15 cellular contexts compared by ENCODE assay signal in the genomic region with DNA sequence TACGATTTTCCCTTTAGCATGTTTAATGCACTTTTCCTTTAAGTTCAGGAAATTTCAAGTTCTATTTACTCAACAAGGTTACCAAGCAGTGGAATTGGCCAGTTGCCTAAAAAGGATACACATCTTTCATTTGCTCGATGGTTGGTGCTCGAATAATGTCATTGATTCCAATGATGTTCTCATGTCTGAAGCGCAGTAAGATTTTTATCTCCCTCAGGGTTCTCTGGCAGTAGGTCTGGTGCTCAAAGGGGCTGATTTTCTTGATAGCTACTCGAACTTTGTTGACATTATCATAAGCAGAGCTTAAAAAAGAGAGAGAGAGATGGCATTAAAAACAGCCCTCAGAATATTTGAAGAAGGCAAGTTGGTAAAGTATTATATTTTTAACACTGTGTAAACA. TPM values are rescaled to one million over a fixed set of nuclear protein-coding genes. Genes with fewer than 3 reads are reported as not detected.
DNase-seq lines count a peak whose midpoint lies in the region; ATAC-seq, FAIRE-seq and TF ChIP-seq lines count a peak whose summit lies in the region.
"Had no signal": no experiment of that assay in that cellular context is flagged by ENCODE, and none has a peak within 500 bp of the region (broad histone marks: within the 10 kb centered on the region; RNA-seq: fewer than 3 reads in every experiment).

No MANE protein-coding gene starts in this region.

- H3K27me3 ChIP-seq in cardiac muscle cell (no peaks in the 10 kb centered on the region), prostate gland (replicated peaks; ENCODE audit: insufficient read depth) (no peaks in the 10 kb centered on the region)
- H3K27me3 ChIP-seq: neural progenitor cell, sigmoid colon, tibial nerve had no signal

- TF ChIP-seq CTCF in cardiac muscle cell (IDR thresholded peaks at IDR 0.05; ENCODE audit: low read depth, low read length) (no peak), prostate gland (IDR thresholded peaks at IDR 0.05) (no peak), mucosa of descending colon (IDR thresholded peaks at IDR 0.05) (no peak)

- DNase-seq in cardiac muscle cell (ENCODE audit: low read depth in 1 of 2, low spot score in 1 of 2) = peak in 1 of 2 donors; percentile 15
- DNase-seq in left cardiac atrium = no peak
- no peak for DNase-seq in activated naive CD8-positive, alpha-beta T cell treated with anti-CD3 and anti-CD28 coated beads, Interleukin-2, amount 50 U/mL, for 24 hours
- peak; percentile 22 for DNase-seq in fibroblast of the conjunctiva (ENCODE audit: low read depth)
- DNase-seq in urothelium cell line (ENCODE audit: low spot score) = no peak
- DNase-seq in NCI-H2171 treated with DMSO at 0.1 percent for 48 hours (lab: John Stamatoyannopoulos, UW) = no peak
- no peak for DNase-seq in prostate gland (ENCODE audit: low spot score)
- no peak for DNase-seq in mucosa of descending colon
- DNase-seq: activated T-cell treated with anti-CD3 and anti-CD28 coated beads, Interleukin-2, amount 50 U/mL, for 72 hours; anterior cingulate cortex; HCEC 1CT; NCI-H226; sigmoid colon had no signal

- H3K9me3 Mint-ChIP-seq in activated naive CD8-positive, alpha-beta T cell treated with anti-CD3 and anti-CD28 coated beads, Interleukin-2, amount 50 U/mL, for 24 hours = no peaks in the 10 kb centered on the region
- H3K9me3 Mint-ChIP-seq: activated T-cell treated with anti-CD3 and anti-CD28 coated beads, Interleukin-2, amount 50 U/mL, for 72 hours had no signal

- H3K27ac ChIP-seq in cardiac muscle cell (peak overlapping the region; percentile 6), prostate gland (no peak overlapping the region)
- H3K27ac ChIP-seq: neural progenitor cell, sigmoid colon, tibial nerve had no signal

- no peak for TF ChIP-seq POLR2A in prostate gland (IDR thresholded peaks at IDR 0.05)

- H3K9me3 ChIP-seq in cardiac muscle cell (ENCODE audit: low read depth) (no peaks in the 10 kb centered on the region), prostate gland (no peaks in the 10 kb centered on the region), mucosa of descending colon (no peaks in the 10 kb centered on the region)
- H3K9me3 ChIP-seq: sigmoid colon, tibial nerve had no signal

- peak; percentile 79 for FAIRE-seq in urothelium cell line (lab: Jason Lieb, UNC)

- H3K4me3 Mint-ChIP-seq in activated naive CD8-positive, alpha-beta T cell treated with anti-CD3 and anti-CD28 coated beads, Interleukin-2, amount 50 U/mL, for 24 hours = no peak overlapping the region
- H3K4me3 Mint-ChIP-seq: activated T-cell treated with anti-CD3 and anti-CD28 coated beads, Interleukin-2, amount 50 U/mL, for 72 hours; neural progenitor cell had no signal

- peaks cover 35% of the 10 kb centered on the region for H3K36me3 Mint-ChIP-seq in activated naive CD8-positive, alpha-beta T cell treated with anti-CD3 and anti-CD28 coated beads, Interleukin-2, amount 50 U/mL, for 24 hours (ENCODE audit: low read depth)

- H3K4me3 ChIP-seq in cardiac muscle cell = no peak overlapping the region
- no peak overlapping the region for H3K4me3 ChIP-seq in prostate gland
- no peak overlapping the region for H3K4me3 ChIP-seq in mucosa of descending colon
- H3K4me3 ChIP-seq: neural progenitor cell, sigmoid colon, tibial nerve had no signal

- H3K27ac Mint-ChIP-seq in activated naive CD8-positive, alpha-beta T cell treated with anti-CD3 and anti-CD28 coated beads, Interleukin-2, amount 50 U/mL, for 24 hours = peak overlapping the region; percentile 53
- H3K27ac Mint-ChIP-seq: activated T-cell treated with anti-CD3 and anti-CD28 coated beads, Interleukin-2, amount 50 U/mL, for 72 hours; neural progenitor cell had no signal

- intact Hi-C loops in left cardiac atrium (cut with DNase I) (no loop called here), prostate gland (cut with DNase I) (no loop called here), mucosa of descending colon (cut with DNase I, micrococcal nuclease) (no loop called here)

- no peaks in the 10 kb centered on the region for H3K4me1 ChIP-seq in cardiac muscle cell (ENCODE audit: low read depth)
- peaks cover 4% of the 10 kb centered on the region for H3K4me1 ChIP-seq in prostate gland (replicated peaks)
- H3K4me1 ChIP-seq in mucosa of descending colon (ENCODE audit: low read depth) = no peaks in the 10 kb centered on the region
- H3K4me1 ChIP-seq: neural progenitor cell had no signal

- no peak for ATAC-seq in left cardiac atrium
- no peak for ATAC-seq in activated naive CD8-positive, alpha-beta T cell treated with anti-CD3 and anti-CD28 coated beads, Interleukin-2, amount 50 U/mL, for 24 hours
- no peak for ATAC-seq in mucosa of descending colon
- ATAC-seq: activated T-cell treated with anti-CD3 and anti-CD28 coated beads, Interleukin-2, amount 50 U/mL, for 72 hours had no signal

- peaks cover 15% of the 10 kb centered on the region for H3K4me1 Mint-ChIP-seq in activated naive CD8-positive, alpha-beta T cell treated with anti-CD3 and anti-CD28 coated beads, Interleukin-2, amount 50 U/mL, for 24 hours
- H3K4me1 Mint-ChIP-seq: neural progenitor cell had no signal

- H3K36me3 ChIP-seq in cardiac muscle cell (peaks cover 41% of the 10 kb centered on the region), prostate gland (no peaks in the 10 kb centered on the region), mucosa of descending colon (ENCODE audit: low read depth) (no peaks in the 10 kb centered on the region)

- WGBS in prostate gland = 25% methylated on average over 5 of the region's 5 CpGs

- no peaks in the 10 kb centered on the region for H3K27me3 Mint-ChIP-seq in activated naive CD8-positive, alpha-beta T cell treated with anti-CD3 and anti-CD28 coated beads, Interleukin-2, amount 50 U/mL, for 24 hours

RNA-seq across cellular contexts. Expression of gene MAPK1, which starts 59.9 kb away (rescaled TPM):
- total RNA-seq in cardiac muscle cell = 32.7 and 73.2 TPM in 2 replicates
- polyA plus RNA-seq in cardiac muscle cell = 72.1 and 92.5 TPM in 2 replicates
- total RNA-seq in left cardiac atrium = 100 to 1,000 TPM in 1 of 2 donors, 10 to 100 TPM in 1; 98.3 to 104 TPM
- 10 to 100 TPM; 89.6 to 92.1 TPM for total RNA-seq in prostate gland
- 100 to 1,000 TPM; 126 to 131 (median 127) TPM for total RNA-seq in mucosa of descending colon
